ENCODE assay signal across 8 cellular contexts in the genomic region with DNA sequence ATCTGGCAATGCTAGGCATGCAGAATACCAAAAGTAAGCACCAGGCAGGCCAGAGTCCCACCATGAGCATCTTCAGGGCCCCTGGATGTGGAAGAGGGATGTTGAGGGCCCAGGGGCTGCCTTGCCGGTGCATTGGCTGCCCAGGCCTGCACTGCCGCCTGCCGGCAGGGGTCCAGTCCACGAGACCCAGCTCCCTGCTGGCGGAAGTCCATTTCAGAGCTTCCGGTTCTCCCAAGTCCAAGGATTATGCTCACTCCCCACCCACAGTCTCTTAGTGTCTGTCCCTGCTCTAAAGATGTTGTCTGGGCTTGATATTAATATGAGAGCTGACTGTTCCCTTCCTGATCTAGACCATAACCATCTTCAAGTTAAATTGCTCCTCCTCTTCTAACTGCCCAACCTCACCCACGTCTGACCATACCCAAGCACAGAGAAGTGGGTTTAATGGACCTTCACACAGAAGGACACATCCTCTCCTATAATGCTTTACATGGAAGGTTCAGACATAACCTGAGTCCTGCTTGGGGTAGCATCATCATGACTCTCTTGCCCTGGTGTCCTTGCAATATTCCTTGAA.
A peak's percentile ranks its signal among the peaks of the same experiment; 100 is the strongest.
DNase-seq lines count a peak whose midpoint lies in the region; ATAC-seq, FAIRE-seq and TF ChIP-seq lines count a peak whose summit lies in the region.

No MANE protein-coding gene starts in this region.

- H3K27ac ChIP-seq in HCT116 (ENCODE audit: low read depth, low read length), result no peak overlapping the region
- no peak overlapping the region for H3K27ac ChIP-seq in SJCRH30

- intact Hi-C loops in HCT116 (cut with micrococcal nuclease), result loop anchor here (2.0 kb wide), 1 partner anchor 157 kb away; no protein-coding TSS in a partner anchor
- intact Hi-C loops in left cardiac atrium (cut with DNase I), result loop anchor here (2.0 to 5.0 kb wide), 3 partner anchors 39 to 83 kb away; no protein-coding TSS in a partner anchor
- intact Hi-C loops in sciatic nerve (cut with DNase I), result no loop called here

- CTCF ChIA-PET in HCT116 (lab: Charles Lee), result interaction anchor here (0.6 to 3.2 kb wide), 20 partner anchors 8 to 474 kb away, joined by 3 to 43 read pairs (median 4); no protein-coding TSS in a partner anchor

- TF ChIP-seq CTCF in HCT116 (IDR thresholded peaks at IDR 0.05 in 2 of 3, conservative IDR thresholded peaks at IDR 0.05 in 1 of 3; ENCODE audit: borderline replicate concordance in 1 of 3, insufficient read depth in 1 of 3, low read depth in 2 of 3, low read length in 2 of 3), result peak; percentile 28 to 60 (median 43); a peak in 4 of 6 replicates

- H3K4me2 ChIP-seq in HCT116 (ENCODE audit: low read length), result no peak overlapping the region

- no peaks in the 10 kb centered on the region for H3K79me2 ChIP-seq in HCT116 (ENCODE audit: insufficient read depth, low read length)

- FAIRE-seq in HTR-8/SVneo (lab: Jason Lieb, UNC), result no peak

- H3K9me2 ChIP-seq in HCT116 (ENCODE audit: insufficient read depth), result no peaks in the 10 kb centered on the region

- no peak overlapping the region for H3K4me3 ChIP-seq in HCT116 (replicated peaks in 1 of 2; ENCODE audit: low read depth in 1 of 2, low read length in 2 of 2)
- H3K4me3 ChIP-seq in SJCRH30, result no peak overlapping the region

- peak; percentile 85 for ATAC-seq in HCT116
- ATAC-seq in left cardiac atrium, result peak; percentile 34 to 64
- peak; percentile 25 for ATAC-seq in sciatic nerve
- ATAC-seq in HG02678 (IDR thresholded peaks at IDR 0.05; ENCODE audit: unreplicated experiment), result no peak
- no peak for ATAC-seq in GM18867 (IDR thresholded peaks at IDR 0.05; ENCODE audit: unreplicated experiment)

- POLR2A ChIA-PET in HCT116 (lab: Charles Lee), result no interaction called here

- TF ChIP-seq RAD21 in HCT116 (IDR thresholded peaks at IDR 0.05; ENCODE audit: low read depth), result peak; percentile 40

- H3K9ac ChIP-seq in HCT116 (ENCODE audit: low read length), result no peak overlapping the region

- H4K20me1 ChIP-seq in HCT116 (ENCODE audit: insufficient read depth), result no peaks in the 10 kb centered on the region

- BruUV-seq in HCT116 (replicated peaks; lab: Mats Ljungman, UMichigan), result no TSS peak

- TF ChIP-seq POLR2A in HCT116 (IDR thresholded peaks at IDR 0.05; ENCODE audit: borderline replicate concordance, extremely low read depth, insufficient read depth, insufficient read length), result no peak

- H2AFZ ChIP-seq in HCT116 (ENCODE audit: low read depth, low read length, poor library complexity, severe bottlenecking), result no peak overlapping the region

- H3K27me3 ChIP-seq in HCT116 (ENCODE audit: insufficient read depth, low read length) (peaks cover 61% of the 10 kb centered on the region), SJCRH30 (no peaks in the 10 kb centered on the region)

- DNase-seq in HCT116 (ENCODE audit: low read depth, low spot score) (peak; percentile 19), SJCRH30 (peak; percentile 54 to 71), left cardiac atrium (peak; percentile 61), sciatic nerve (ENCODE audit: low spot score) (no peak), HTR-8/SVneo (ENCODE audit: insufficient read length, low spot score) (no peak), NCI-H128 (lab: John Stamatoyannopoulos, UW; ENCODE audit: unreplicated experiment) (no peak)

- H3K9me3 ChIP-seq in HCT116 (ENCODE audit: control insufficient read depth in 1 of 2, insufficient read depth in 1 of 2, low read depth in 1 of 2, low read length in 2 of 2), result no peaks in the 10 kb centered on the region
- no peaks in the 10 kb centered on the region for H3K9me3 ChIP-seq in SJCRH30 (replicated peaks)

- RAD21 ChIA-PET in HCT116 (lab: Charles Lee; ENCODE audit: low non-redundant PET in 1 of 2, low total read pairs in 2 of 2, uncharacterized antibody in 2 of 2, unreplicated experiment in 2 of 2), result no interaction called here

- no peaks in the 10 kb centered on the region for H3K4me1 ChIP-seq in HCT116 (ENCODE audit: control insufficient read depth in 1 of 2, insufficient read depth in 2 of 2, low read length in 2 of 2)
- H3K4me1 ChIP-seq in SJCRH30, result peaks cover 43% of the 10 kb centered on the region

- H3K36me3 ChIP-seq in HCT116 (ENCODE audit: control insufficient read depth in 1 of 2, insufficient read depth in 2 of 2, low read length in 2 of 2) (no peaks in the 10 kb centered on the region), SJCRH30 (no peaks in the 10 kb centered on the region)

TF ChIP-seq in HCT116, 20 proteins besides CTCF, POLR2A, EP300 and RAD21:
- TF ChIP-seq SP1 (IDR thresholded peaks at IDR 0.05; ENCODE audit: low read depth) (peak; percentile 10; the same call in 1 of the 2 replicates), CBX3 (IDR thresholded peaks at IDR 0.05; ENCODE audit: low read depth) (no peak)
- TF ChIP-seq, protein P1, sequence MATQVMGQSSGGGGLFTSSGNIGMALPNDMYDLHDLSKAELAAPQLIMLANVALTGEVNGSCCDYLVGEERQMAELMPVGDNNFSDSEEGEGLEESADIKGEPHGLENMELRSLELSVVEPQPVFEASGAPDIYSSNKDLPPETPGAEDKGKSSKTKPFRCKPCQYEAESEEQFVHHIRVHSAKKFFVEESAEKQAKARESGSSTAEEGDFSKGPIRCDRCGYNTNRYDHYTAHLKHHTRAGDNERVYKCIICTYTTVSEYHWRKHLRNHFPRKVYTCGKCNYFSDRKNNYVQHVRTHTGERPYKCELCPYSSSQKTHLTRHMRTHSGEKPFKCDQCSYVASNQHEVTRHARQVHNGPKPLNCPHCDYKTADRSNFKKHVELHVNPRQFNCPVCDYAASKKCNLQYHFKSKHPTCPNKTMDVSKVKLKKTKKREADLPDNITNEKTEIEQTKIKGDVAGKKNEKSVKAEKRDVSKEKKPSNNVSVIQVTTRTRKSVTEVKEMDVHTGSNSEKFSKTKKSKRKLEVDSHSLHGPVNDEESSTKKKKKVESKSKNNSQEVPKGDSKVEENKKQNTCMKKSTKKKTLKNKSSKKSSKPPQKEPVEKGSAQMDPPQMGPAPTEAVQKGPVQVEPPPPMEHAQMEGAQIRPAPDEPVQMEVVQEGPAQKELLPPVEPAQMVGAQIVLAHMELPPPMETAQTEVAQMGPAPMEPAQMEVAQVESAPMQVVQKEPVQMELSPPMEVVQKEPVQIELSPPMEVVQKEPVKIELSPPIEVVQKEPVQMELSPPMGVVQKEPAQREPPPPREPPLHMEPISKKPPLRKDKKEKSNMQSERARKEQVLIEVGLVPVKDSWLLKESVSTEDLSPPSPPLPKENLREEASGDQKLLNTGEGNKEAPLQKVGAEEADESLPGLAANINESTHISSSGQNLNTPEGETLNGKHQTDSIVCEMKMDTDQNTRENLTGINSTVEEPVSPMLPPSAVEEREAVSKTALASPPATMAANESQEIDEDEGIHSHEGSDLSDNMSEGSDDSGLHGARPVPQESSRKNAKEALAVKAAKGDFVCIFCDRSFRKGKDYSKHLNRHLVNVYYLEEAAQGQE (IDR thresholded peaks at IDR 0.05; ENCODE audit: low read depth), result no peak
TF ChIP-seq in HCT116: peak in this region for 1.

Comparison
In these comparisons a context has a peak if more than half of its experiments do, and no peak if none do; other contexts are left out.
1. ATAC-seq: peak in HCT116 (single experiment), left cardiac atrium (2 of 2) and sciatic nerve (single experiment); none in HG02678 (single experiment) and GM18867 (single experiment).
2. DNase-seq: peak in HCT116 (single experiment), SJCRH30 (2 of 2) and left cardiac atrium (single experiment); none in sciatic nerve (single experiment), HTR-8/SVneo (single experiment) and NCI-H128 (single experiment).